In genomic region chr19:8095354-8095886, GRCh38 we compare ENCODE assay signal across 2 cellular contexts.
TF ChIP-seq lines count a peak whose summit lies in the region.

No MANE protein-coding gene starts in this region.

TF ChIP-seq in HepG2, 621 proteins besides CTCF, POLR2A, EP300 and RAD21:
- TF ChIP-seq PRDM4 (CRISPR knock-in tag; IDR thresholded peaks at IDR 0.05; ENCODE audit: borderline replicate concordance) (no peak), ZNF280D (CRISPR knock-in tag; IDR thresholded peaks at IDR 0.05) (0 out of 2 replicates have a peak, but pooled peaks have one; percentile 56), ZFP90 (CRISPR knock-in tag; IDR thresholded peaks at IDR 0.05; ENCODE audit: borderline replicate concordance) (peak; percentile 100)

TF ChIP-seq in K562, 482 proteins besides CTCF, POLR2A, EP300 and RAD21:
- no peak for TF ChIP-seq RUNX1 (IDR thresholded peaks at IDR 0.05; ENCODE audit: low read depth)
- TF ChIP-seq STAT5B (CRISPR knock-in tag; IDR thresholded peaks at IDR 0.05): no peak
- peak; percentile 64; the same call in 1 of the 2 replicates for TF ChIP-seq CBX5 (IDR thresholded peaks at IDR 0.05; ENCODE audit: borderline replicate concordance, low read depth)
- no peak for TF ChIP-seq POLR2B (IDR thresholded peaks at IDR 0.05; ENCODE audit: low read depth, partially characterized antibody)
- TF ChIP-seq HDGF (IDR thresholded peaks at IDR 0.05): no peak
- no peak for TF ChIP-seq CEBPZ (IDR thresholded peaks at IDR 0.05; ENCODE audit: borderline replicate concordance, low read depth, low read length)
- no peak for TF ChIP-seq NR1H2 (CRISPR knock-in tag; IDR thresholded peaks at IDR 0.05)
- no peak for TF ChIP-seq MTF1 (CRISPR knock-in tag; IDR thresholded peaks at IDR 0.05; ENCODE audit: borderline replicate concordance)
- no peak for TF ChIP-seq JUND (IDR thresholded peaks at IDR 0.05; ENCODE audit: borderline replicate concordance, low read depth, low read length)
- no peak for TF ChIP-seq JUND (tag; IDR thresholded peaks at IDR 0.05; ENCODE audit: borderline replicate concordance, low read depth, low read length)
- no peak for TF ChIP-seq NR2C2 (CRISPR knock-in tag; IDR thresholded peaks at IDR 0.05)
- no peak for TF ChIP-seq NR2C2 (tag; IDR thresholded peaks at IDR 0.05)
- no peak for TF ChIP-seq SNIP1 (IDR thresholded peaks at IDR 0.05; ENCODE audit: low read depth)
- TF ChIP-seq XRCC5 (IDR thresholded peaks at IDR 0.05; ENCODE audit: low read depth, low read length): no peak
- TF ChIP-seq ADNP (tag; IDR thresholded peaks at IDR 0.05): peak; percentile 5; the same call in 1 of the 2 replicates
- no peak for TF ChIP-seq POU5F1 (IDR thresholded peaks at IDR 0.05; ENCODE audit: borderline replicate concordance, low read depth, low read length, partially characterized antibody)
- TF ChIP-seq SMARCC2 (IDR thresholded peaks at IDR 0.05; ENCODE audit: low read depth): no peak
- no peak for TF ChIP-seq KLF1 (tag; IDR thresholded peaks at IDR 0.05)
- no peak for TF ChIP-seq CREB1 (IDR thresholded peaks at IDR 0.05)
- TF ChIP-seq CREB1 (CRISPR knock-in tag; IDR thresholded peaks at IDR 0.05): no peak
- TF ChIP-seq ZNF583 (CRISPR knock-in tag; IDR thresholded peaks at IDR 0.05): no peak
- peak; percentile 82; the same call in 1 of the 2 replicates for TF ChIP-seq TRIM28 (IDR thresholded peaks at IDR 0.05)
- no peak for TF ChIP-seq GTF2B (IDR thresholded peaks at IDR 0.05; ENCODE audit: extremely low read depth, insufficient read length)
- no peak for TF ChIP-seq SREBF1 (IDR thresholded peaks at IDR 0.05; ENCODE audit: borderline replicate concordance, low read depth, low read length)
- TF ChIP-seq JUN (IDR thresholded peaks at IDR 0.05; ENCODE audit: borderline replicate concordance, low read depth, low read length): no peak
- TF ChIP-seq JUN (CRISPR knock-in tag; IDR thresholded peaks at IDR 0.05; ENCODE audit: borderline replicate concordance): no peak
- TF ChIP-seq THRB (CRISPR knock-in tag; conservative IDR thresholded peaks at IDR 0.05): no peak
- TF ChIP-seq ZFP36 (IDR thresholded peaks at IDR 0.05; ENCODE audit: low read depth, low read length, partially characterized antibody): peak; percentile 7
- no peak for TF ChIP-seq CHD1 (IDR thresholded peaks at IDR 0.05; ENCODE audit: low read length)
- peak in 1 of 2 experiments; percentile 57; a peak in 1 of 3 replicates for TF ChIP-seq CBX3 (IDR thresholded peaks at IDR 0.05; ENCODE audit: borderline replicate concordance in 1 of 2, low read length in 2 of 2)
- TF ChIP-seq ATF3 (IDR thresholded peaks at IDR 0.05): no peak
- TF ChIP-seq ATF3 (CRISPR knock-in tag; conservative IDR thresholded peaks at IDR 0.05): no peak
- TF ChIP-seq HIVEP1 (CRISPR knock-in tag; IDR thresholded peaks at IDR 0.05): no peak
- TF ChIP-seq HLTF (IDR thresholded peaks at IDR 0.05): no peak
- TF ChIP-seq ZNF324 (CRISPR knock-in tag; IDR thresholded peaks at IDR 0.05): peak; percentile 98
- no peak for TF ChIP-seq ZNF318 (IDR thresholded peaks at IDR 0.05; ENCODE audit: borderline replicate concordance in 1 of 2, low read depth in 1 of 2)
- TF ChIP-seq HBP1 (CRISPR knock-in tag; IDR thresholded peaks at IDR 0.05): no peak
- TF ChIP-seq FOXJ3 (CRISPR knock-in tag; IDR thresholded peaks at IDR 0.05): no peak
- TF ChIP-seq GMEB1 (CRISPR knock-in tag; IDR thresholded peaks at IDR 0.05): no peak
- peak; percentile 59 for TF ChIP-seq RBM25 (IDR thresholded peaks at IDR 0.05; ENCODE audit: low read depth, low read length, severe bottlenecking)
- no peak for TF ChIP-seq ZNF133 (CRISPR knock-in tag; IDR thresholded peaks at IDR 0.05)
- no peak for TF ChIP-seq SMAD3 (CRISPR knock-in tag; conservative IDR thresholded peaks at IDR 0.05)
- TF ChIP-seq ZNF217 (CRISPR knock-in tag; IDR thresholded peaks at IDR 0.05): no peak
- no peak for TF ChIP-seq MLLT1 (IDR thresholded peaks at IDR 0.05)
TF ChIP-seq in K562: peak in this region for 7.
